ENCODE assay signal across 11 cellular contexts in genomic region chr14:73577214-73577613, GRCh38. TPM values are rescaled to one million over a fixed set of nuclear protein-coding genes. Genes with fewer than 3 reads are reported as not detected.
DNase-seq lines count a peak whose midpoint lies in the region; ATAC-seq, FAIRE-seq and TF ChIP-seq lines count a peak whose summit lies in the region.
"Not testable (repeated sequence)": the region's sequence is repeated elsewhere in the genome, so short reads cannot be mapped to it uniquely, and the experiment has no call there.
"Had no signal": no experiment of that assay in that cellular context is flagged by ENCODE, and none has a peak within 500 bp of the region (broad histone marks: within the 10 kb centered on the region; RNA-seq: fewer than 3 reads in every experiment).

No MANE protein-coding gene starts in this region.

- TF ChIP-seq POLR2A in HepG2 (IDR thresholded peaks at IDR 0.05; ENCODE audit: insufficient read depth in 1 of 2, low read depth in 2 of 2, low read length in 2 of 2); gastrocnemius medialis (IDR thresholded peaks at IDR 0.05): not testable (repeated sequence)

- WGBS in HepG2 (ENCODE audit: low lambda C conversion rate) = 100% methylated on average over 2 of the region's 2 CpGs

- CTCF ChIA-PET in HepG2 (lab: Yijun Ruan, JAX; ENCODE audit: low intra/inter-chr PET ratio, low total read pairs) = not testable (repeated sequence)

- in situ Hi-C loops in HepG2 (cut with HindIII; ENCODE audit: extremely low pct_ligation_motif_present, low pct_unique_long_range_greater_than_20kb) = loop anchor here (10.0 kb wide), 1 partner anchor 58 kb away; no protein-coding TSS in a partner anchor
- in situ Hi-C loops in gastrocnemius medialis (cut with MboI; ENCODE audit: low sequenced_read_pairs in 4 of 4) = loop anchor here in 2 of 4 donors (10.0 kb wide), 2 partner anchors 52 to 72 kb away; no protein-coding TSS in a partner anchor

- not testable (repeated sequence) for H2AFZ ChIP-seq in HepG2 (ENCODE audit: low read length)

- H3K4me3 ChIP-seq in HepG2 (replicated peaks in 1 of 3; ENCODE audit: insufficient read depth in 1 of 3, low read depth in 2 of 3, low read length in 3 of 3); gastrocnemius medialis: not testable (repeated sequence)

- H3K9me3 ChIP-seq in HepG2 (ENCODE audit: low read length); gastrocnemius medialis: not testable (repeated sequence)

- H3K27me3 ChIP-seq in HepG2 (ENCODE audit: control insufficient read depth in 1 of 2, insufficient read depth in 2 of 2, low read length in 2 of 2); gastrocnemius medialis: not testable (repeated sequence)

- not testable (repeated sequence) for H4K20me1 ChIP-seq in HepG2 (ENCODE audit: insufficient read depth, low read length)

- H3K36me3 ChIP-seq in HepG2 (replicated peaks in 1 of 2; ENCODE audit: control insufficient read depth in 1 of 2, insufficient read depth in 2 of 2, low read length in 2 of 2) = peaks cover 1 to 27% of the 10 kb centered on the region in 2 experiments
- H3K36me3 ChIP-seq in gastrocnemius medialis = not testable (repeated sequence)

- not testable (repeated sequence) for H3K4me2 ChIP-seq in HepG2 (ENCODE audit: low read depth, low read length)

- H3K79me2 ChIP-seq in HepG2 (ENCODE audit: insufficient read depth, low read length) = not testable (repeated sequence)

- DNase-seq in HTR-8/SVneo (ENCODE audit: insufficient read length, low spot score); Right ventricle myocardium inferior (ENCODE audit: missing footprints); left ventricle myocardium superior; HepG2 (ENCODE audit: low spot score); gastrocnemius medialis: not testable (repeated sequence)

- not testable (repeated sequence) for BruUV-seq in HepG2 (replicated peaks; lab: Mats Ljungman, UMichigan)

- not testable (repeated sequence) for TF ChIP-seq RAD21 in HepG2 (CRISPR knock-in tag; IDR thresholded peaks at IDR 0.05)

- POLR2A ChIA-PET in HepG2 (lab: Yijun Ruan, JAX) = interaction anchor here (0.6 kb wide), 1 partner anchor 293 kb away, joined by 3 read pairs; no protein-coding TSS in a partner anchor

- TF ChIP-seq EP300 in HepG2 (IDR thresholded peaks at IDR 0.05; ENCODE audit: low read depth in 2 of 2, low read length in 2 of 2); HepG2 (CRISPR knock-in tag; IDR thresholded peaks at IDR 0.05; ENCODE audit: borderline replicate concordance): not testable (repeated sequence)

- intact Hi-C loops in Right ventricle myocardium inferior (cut with DNase I); left ventricle myocardium superior (cut with micrococcal nuclease); gastrocnemius medialis (cut with DNase I; ENCODE audit: low total_unique reads): not testable (repeated sequence)
- intact Hi-C loops in HepG2 (cut with micrococcal nuclease; ENCODE audit: unreplicated experiment) = loop anchor here (10.0 kb wide), 1 partner anchor 58 kb away; no protein-coding TSS in a partner anchor

- not testable (repeated sequence) for H3K9ac ChIP-seq in HepG2 (ENCODE audit: insufficient read depth, low read depth, low read length)

- ATAC-seq in SK-N-SH treated with all-trans-retinoic acid at 6 μM for 48 hours (peak; percentile 51), Right ventricle myocardium inferior (peak; percentile 85), left ventricle myocardium superior (peak; percentile 92), gastrocnemius medialis (peak; percentile 85 to 97)
- ATAC-seq in HepG2 = not testable (repeated sequence)

- not testable (repeated sequence) for H3K4me1 ChIP-seq in HepG2 (ENCODE audit: insufficient read depth, low read length); gastrocnemius medialis

- H3K27ac ChIP-seq in HepG2 (ENCODE audit: extremely low read length, insufficient read depth, low read length) = not testable (repeated sequence)
- peak overlapping the region in 3 of 4 donors; percentile 41 to 57 (median 49) for H3K27ac ChIP-seq in gastrocnemius medialis

- TF ChIP-seq CTCF in HepG2 (CRISPR knock-in tag; IDR thresholded peaks at IDR 0.05); gastrocnemius medialis (IDR thresholded peaks at IDR 0.05 in 4 of 5, conservative IDR thresholded peaks at IDR 0.05 in 1 of 5): not testable (repeated sequence)

- FAIRE-seq in HTR-8/SVneo (lab: Jason Lieb, UNC) (peak; percentile 97), HepG2 (lab: Jason Lieb, UNC) (peak; percentile 36)

RNA-seq across cellular contexts. Expression of gene ACOT2, which starts 8.2 kb away (rescaled TPM):
- 232 TPM for total RNA-seq in Right ventricle myocardium inferior
- total RNA-seq in left ventricle myocardium superior = 217 TPM
- total RNA-seq in HepG2 (2016; rRNA removed; fragmentation: Illumina TruSeq; extraction: Trizol) = 110 and 124 TPM in 2 replicates
- total RNA-seq in HepG2 (2016; cell fraction: cytosol; rRNA removed; fragmentation: Illumina TruSeq; extraction: Trizol; ENCODE audit: low read depth) = 14.7 and 17.6 TPM in 2 replicates
- 109 and 116 TPM in 2 replicates for total RNA-seq in HepG2 (2016; cell fraction: insoluble cytoplasmic fraction; rRNA removed; fragmentation: Illumina TruSeq; extraction: Trizol)
- 22.3 and 24.6 TPM in 2 replicates for total RNA-seq in HepG2 (2016; cell fraction: membrane; rRNA removed; fragmentation: Illumina TruSeq; extraction: Trizol)
- 40.8 and 48.3 TPM in 2 replicates for total RNA-seq in HepG2 (2016; cell fraction: nucleus; rRNA removed; fragmentation: Illumina TruSeq; extraction: Trizol)
- polyA plus RNA-seq in HepG2 (2011; rRNA removed) = 60.0 and 71.6 TPM in 2 replicates
- polyA plus RNA-seq in HepG2 (2011; cell fraction: cytosol; rRNA removed) = 93.9 and 113 TPM in 2 replicates
- polyA plus RNA-seq in HepG2 (2011; cell fraction: nucleus; rRNA removed) = 64.7 and 68.1 TPM in 2 replicates
- 59.4 and 64.3 TPM in 2 replicates for polyA plus RNA-seq in HepG2 (2012)
- 14.7 and 14.8 TPM in 2 replicates for polyA plus RNA-seq in HepG2 (2016; cell fraction: cytosol; fragmentation: Illumina TruSeq; extraction: Trizol; ENCODE audit: low read depth)
- 89.8 and 98.1 TPM in 2 replicates for polyA plus RNA-seq in HepG2 (2016; cell fraction: insoluble cytoplasmic fraction; fragmentation: Illumina TruSeq; extraction: Trizol; ENCODE audit: low read depth)
- polyA plus RNA-seq in HepG2 (2016; cell fraction: membrane; fragmentation: Illumina TruSeq; extraction: Trizol; ENCODE audit: low read depth) = 16.3 and 17.4 TPM in 2 replicates
- polyA plus RNA-seq in HepG2 (2016; cell fraction: nucleus; fragmentation: Illumina TruSeq; extraction: Trizol; ENCODE audit: insufficient read depth, low read depth) = 58.3 and 63.3 TPM in 2 replicates
- polyA minus RNA-seq in HepG2 (2011; rRNA and poly(A)+ RNA removed; ENCODE audit: low replicate concordance) = 20.5 and 68.0 TPM in 2 replicates
- polyA minus RNA-seq in HepG2 (2011; cell fraction: cytosol; rRNA and poly(A)+ RNA removed) = 34.6 and 41.1 TPM in 2 replicates
- polyA minus RNA-seq in HepG2 (2011; cell fraction: nucleus; rRNA and poly(A)+ RNA removed) = 26.5 and 28.0 TPM in 2 replicates
- total RNA-seq in gastrocnemius medialis = 100 to 1,000 TPM in 3 of 4 donors, 10 to 100 TPM in 1; 52.7 to 114 (median 104) TPM

RNA-seq across cellular contexts. Expression of gene ACOT4, which starts 14.5 kb away (rescaled TPM):
- total RNA-seq in Right ventricle myocardium inferior (0.97 TPM), left ventricle myocardium superior (0.84 TPM), HepG2 (2016; rRNA removed; fragmentation: Illumina TruSeq; extraction: Trizol) (0.04 TPM in 1 of 2 replicates, not detected in the other), gastrocnemius medialis (1 to 10 TPM in 1 of 4 donors, under 1 TPM in 3; 0.40 to 1.2 (median 0.75) TPM)
- total RNA-seq in HepG2 (2016; cell fraction: cytosol; rRNA removed; fragmentation: Illumina TruSeq; extraction: Trizol; ENCODE audit: low read depth) = not detected in 2 replicates
- 0.04 TPM in 1 of 2 replicates, not detected in the other for total RNA-seq in HepG2 (2016; cell fraction: insoluble cytoplasmic fraction; rRNA removed; fragmentation: Illumina TruSeq; extraction: Trizol)
- total RNA-seq in HepG2 (2016; cell fraction: membrane; rRNA removed; fragmentation: Illumina TruSeq; extraction: Trizol) = not detected in 2 replicates
- total RNA-seq in HepG2 (2016; cell fraction: nucleus; rRNA removed; fragmentation: Illumina TruSeq; extraction: Trizol) = not detected in 2 replicates
- 0.05 TPM in 1 of 2 replicates, not detected in the other for polyA plus RNA-seq in HepG2 (2011; rRNA removed)
- 0.03 and 0.05 TPM in 2 replicates for polyA plus RNA-seq in HepG2 (2011; cell fraction: cytosol; rRNA removed)
- polyA plus RNA-seq in HepG2 (2011; cell fraction: nucleus; rRNA removed) = 0.16 TPM in 1 of 2 replicates, not detected in the other
- 0.07 and 0.08 TPM in 2 replicates for polyA plus RNA-seq in HepG2 (2012)
- not detected in 2 replicates for polyA plus RNA-seq in HepG2 (2016; cell fraction: cytosol; fragmentation: Illumina TruSeq; extraction: Trizol; ENCODE audit: low read depth)
- polyA plus RNA-seq in HepG2 (2016; cell fraction: insoluble cytoplasmic fraction; fragmentation: Illumina TruSeq; extraction: Trizol; ENCODE audit: low read depth) = not detected in 2 replicates
- 0.07 TPM in 1 of 2 replicates, not detected in the other for polyA plus RNA-seq in HepG2 (2016; cell fraction: membrane; fragmentation: Illumina TruSeq; extraction: Trizol; ENCODE audit: low read depth)
- polyA plus RNA-seq in HepG2 (2016; cell fraction: nucleus; fragmentation: Illumina TruSeq; extraction: Trizol; ENCODE audit: insufficient read depth, low read depth) = not detected in 2 replicates
- polyA minus RNA-seq in HepG2 (2011; rRNA and poly(A)+ RNA removed; ENCODE audit: low replicate concordance) = 0.26 TPM in 1 of 2 replicates, not detected in the other
- not detected in 2 replicates for polyA minus RNA-seq in HepG2 (2011; cell fraction: cytosol; rRNA and poly(A)+ RNA removed)
- not detected in 2 replicates for polyA minus RNA-seq in HepG2 (2011; cell fraction: nucleus; rRNA and poly(A)+ RNA removed)

RNA-seq across cellular contexts. Expression of gene HEATR4, which starts 18.5 kb away (rescaled TPM):
- total RNA-seq in Right ventricle myocardium inferior (not detected), left ventricle myocardium superior (0.10 TPM), HepG2 (2016; rRNA removed; fragmentation: Illumina TruSeq; extraction: Trizol) (0.22 TPM in 1 of 2 replicates, not detected in the other), gastrocnemius medialis (under 1 TPM in 2 of 4 donors, not detected in 2; 0.15 to 0.46 TPM)
- total RNA-seq in HepG2 (2016; cell fraction: cytosol; rRNA removed; fragmentation: Illumina TruSeq; extraction: Trizol; ENCODE audit: low read depth) = 0.09 TPM in 1 of 2 replicates, not detected in the other
- total RNA-seq in HepG2 (2016; cell fraction: insoluble cytoplasmic fraction; rRNA removed; fragmentation: Illumina TruSeq; extraction: Trizol) = 0.04 and 0.17 TPM in 2 replicates
- 0.06 TPM in 1 of 2 replicates, not detected in the other for total RNA-seq in HepG2 (2016; cell fraction: membrane; rRNA removed; fragmentation: Illumina TruSeq; extraction: Trizol)
- total RNA-seq in HepG2 (2016; cell fraction: nucleus; rRNA removed; fragmentation: Illumina TruSeq; extraction: Trizol) = 0.40 TPM in 1 of 2 replicates, not detected in the other
- polyA plus RNA-seq in HepG2 (2011; rRNA removed) = 0.08 TPM in 1 of 2 replicates, not detected in the other
- 0.01 TPM in 2 replicates for polyA plus RNA-seq in HepG2 (2011; cell fraction: cytosol; rRNA removed)
- polyA plus RNA-seq in HepG2 (2011; cell fraction: nucleus; rRNA removed) = 0.14 and 0.17 TPM in 2 replicates
- 1.6 and 1.9 TPM in 2 replicates for polyA plus RNA-seq in HepG2 (2012)
- polyA plus RNA-seq in HepG2 (2016; cell fraction: cytosol; fragmentation: Illumina TruSeq; extraction: Trizol; ENCODE audit: low read depth) = not detected in 2 replicates
- polyA plus RNA-seq in HepG2 (2016; cell fraction: insoluble cytoplasmic fraction; fragmentation: Illumina TruSeq; extraction: Trizol; ENCODE audit: low read depth) = not detected in 2 replicates
- polyA plus RNA-seq in HepG2 (2016; cell fraction: membrane; fragmentation: Illumina TruSeq; extraction: Trizol; ENCODE audit: low read depth) = not detected in 2 replicates
- polyA plus RNA-seq in HepG2 (2016; cell fraction: nucleus; fragmentation: Illumina TruSeq; extraction: Trizol; ENCODE audit: insufficient read depth, low read depth) = 0.25 TPM in 1 of 2 replicates, not detected in the other
- 0.20 and 0.58 TPM in 2 replicates for polyA minus RNA-seq in HepG2 (2011; rRNA and poly(A)+ RNA removed; ENCODE audit: low replicate concordance)
- not detected in 2 replicates for polyA minus RNA-seq in HepG2 (2011; cell fraction: cytosol; rRNA and poly(A)+ RNA removed)
- 1.1 and 1.2 TPM in 2 replicates for polyA minus RNA-seq in HepG2 (2011; cell fraction: nucleus; rRNA and poly(A)+ RNA removed)
- total RNA-seq: A673; CD8-positive, alpha-beta T cell had no signal
- polyA plus RNA-seq: BJ, CD14-positive monocyte had no signal

RNA-seq across cellular contexts. Expression of gene ACOT6, which starts 35.1 kb away (rescaled TPM):
- total RNA-seq in Right ventricle myocardium inferior (not detected), left ventricle myocardium superior (not detected), HepG2 (2016; rRNA removed; fragmentation: Illumina TruSeq; extraction: Trizol) (0.27 TPM in 1 of 2 replicates, not detected in the other), gastrocnemius medialis (not detected)
- total RNA-seq in HepG2 (2016; cell fraction: cytosol; rRNA removed; fragmentation: Illumina TruSeq; extraction: Trizol; ENCODE audit: low read depth) = 0.20 TPM in 1 of 2 replicates, not detected in the other
- 0.19 TPM in 2 replicates for total RNA-seq in HepG2 (2016; cell fraction: insoluble cytoplasmic fraction; rRNA removed; fragmentation: Illumina TruSeq; extraction: Trizol)
- total RNA-seq in HepG2 (2016; cell fraction: membrane; rRNA removed; fragmentation: Illumina TruSeq; extraction: Trizol) = 0.21 and 0.31 TPM in 2 replicates
- total RNA-seq in HepG2 (2016; cell fraction: nucleus; rRNA removed; fragmentation: Illumina TruSeq; extraction: Trizol) = not detected in 2 replicates
- polyA plus RNA-seq in HepG2 (2011; rRNA removed) = 0.15 and 0.24 TPM in 2 replicates
- polyA plus RNA-seq in HepG2 (2011; cell fraction: cytosol; rRNA removed) = 0.05 and 0.21 TPM in 2 replicates
- polyA plus RNA-seq in HepG2 (2011; cell fraction: nucleus; rRNA removed) = not detected in 2 replicates
- polyA plus RNA-seq in HepG2 (2012) = not detected in 2 replicates
- polyA plus RNA-seq in HepG2 (2016; cell fraction: cytosol; fragmentation: Illumina TruSeq; extraction: Trizol; ENCODE audit: low read depth) = 0.10 TPM in 1 of 2 replicates, not detected in the other
- polyA plus RNA-seq in HepG2 (2016; cell fraction: insoluble cytoplasmic fraction; fragmentation: Illumina TruSeq; extraction: Trizol; ENCODE audit: low read depth) = not detected in 2 replicates
- polyA plus RNA-seq in HepG2 (2016; cell fraction: membrane; fragmentation: Illumina TruSeq; extraction: Trizol; ENCODE audit: low read depth) = 0.32 and 0.34 TPM in 2 replicates
- not detected in 2 replicates for polyA plus RNA-seq in HepG2 (2016; cell fraction: nucleus; fragmentation: Illumina TruSeq; extraction: Trizol; ENCODE audit: insufficient read depth, low read depth)
- 0.12 and 0.28 TPM in 2 replicates for polyA minus RNA-seq in HepG2 (2011; rRNA and poly(A)+ RNA removed; ENCODE audit: low replicate concordance)
- 0.70 TPM in 1 of 2 replicates, not detected in the other for polyA minus RNA-seq in HepG2 (2011; cell fraction: cytosol; rRNA and poly(A)+ RNA removed)
- 0.50 TPM in 1 of 2 replicates, not detected in the other for polyA minus RNA-seq in HepG2 (2011; cell fraction: nucleus; rRNA and poly(A)+ RNA removed)
- total RNA-seq: A673; CD8-positive, alpha-beta T cell; HT-29 had no signal
- polyA plus RNA-seq: BJ, CD14-positive monocyte had no signal

RNA-seq across cellular contexts. Expression of gene ACOT1, which starts 40.3 kb away (rescaled TPM):
- 29.6 TPM for total RNA-seq in Right ventricle myocardium inferior
- total RNA-seq in left ventricle myocardium superior = 24.7 TPM
- total RNA-seq in HepG2 (2016; rRNA removed; fragmentation: Illumina TruSeq; extraction: Trizol) = 38.2 and 40.4 TPM in 2 replicates
- 4.1 and 5.2 TPM in 2 replicates for total RNA-seq in HepG2 (2016; cell fraction: cytosol; rRNA removed; fragmentation: Illumina TruSeq; extraction: Trizol; ENCODE audit: low read depth)
- 36.2 and 38.3 TPM in 2 replicates for total RNA-seq in HepG2 (2016; cell fraction: insoluble cytoplasmic fraction; rRNA removed; fragmentation: Illumina TruSeq; extraction: Trizol)
- total RNA-seq in HepG2 (2016; cell fraction: membrane; rRNA removed; fragmentation: Illumina TruSeq; extraction: Trizol) = 7.6 and 9.3 TPM in 2 replicates
- total RNA-seq in HepG2 (2016; cell fraction: nucleus; rRNA removed; fragmentation: Illumina TruSeq; extraction: Trizol) = 21.0 and 22.0 TPM in 2 replicates
- 24.3 and 31.6 TPM in 2 replicates for polyA plus RNA-seq in HepG2 (2011; rRNA removed)
- polyA plus RNA-seq in HepG2 (2011; cell fraction: cytosol; rRNA removed) = 33.0 and 37.5 TPM in 2 replicates
- 18.0 and 23.9 TPM in 2 replicates for polyA plus RNA-seq in HepG2 (2011; cell fraction: nucleus; rRNA removed)
- 14.1 and 23.5 TPM in 2 replicates for polyA plus RNA-seq in HepG2 (2012)
- polyA plus RNA-seq in HepG2 (2016; cell fraction: cytosol; fragmentation: Illumina TruSeq; extraction: Trizol; ENCODE audit: low read depth) = 3.5 and 4.3 TPM in 2 replicates
- polyA plus RNA-seq in HepG2 (2016; cell fraction: insoluble cytoplasmic fraction; fragmentation: Illumina TruSeq; extraction: Trizol; ENCODE audit: low read depth) = 37.7 and 41.3 TPM in 2 replicates
- polyA plus RNA-seq in HepG2 (2016; cell fraction: membrane; fragmentation: Illumina TruSeq; extraction: Trizol; ENCODE audit: low read depth) = 5.2 and 5.5 TPM in 2 replicates
- polyA plus RNA-seq in HepG2 (2016; cell fraction: nucleus; fragmentation: Illumina TruSeq; extraction: Trizol; ENCODE audit: insufficient read depth, low read depth) = 23.5 and 24.3 TPM in 2 replicates
- 4.5 and 25.4 TPM in 2 replicates for polyA minus RNA-seq in HepG2 (2011; rRNA and poly(A)+ RNA removed; ENCODE audit: low replicate concordance)
- polyA minus RNA-seq in HepG2 (2011; cell fraction: cytosol; rRNA and poly(A)+ RNA removed) = 12.0 and 13.8 TPM in 2 replicates
- 9.9 and 15.3 TPM in 2 replicates for polyA minus RNA-seq in HepG2 (2011; cell fraction: nucleus; rRNA and poly(A)+ RNA removed)
- total RNA-seq in gastrocnemius medialis = 10 to 100 TPM in 2 of 4 donors, 1 to 10 TPM in 2; 4.3 to 21.9 (median 11.2) TPM
